In genomic region chr16:57462209-57462977, GRCh38 we compare ENCODE assay signal across 8 cellular contexts. TPM values are rescaled to one million over a fixed set of nuclear protein-coding genes. Genes with fewer than 3 reads are reported as not detected.
A peak's percentile ranks its signal among the peaks of the same experiment; 100 is the strongest.
DNase-seq lines count a peak whose midpoint lies in the region; ATAC-seq and TF ChIP-seq lines count a peak whose summit lies in the region.

POLR2C (plus strand) TSS chr16:57462679; CDS start chr16:57462725, 46 bp downstream.

- H4K20me1 ChIP-seq in fibroblast of lung (ENCODE audit: control insufficient read depth, extremely low read depth, insufficient read depth, low read length): no peaks in the 10 kb centered on the region

- ATAC-seq in GM21529 (IDR thresholded peaks at IDR 0.05; ENCODE audit: unreplicated experiment) (peak; percentile 88), natural killer cell (peak; percentile 97 to 98 (median 98))

- no peaks in the 10 kb centered on the region for H3K4me1 ChIP-seq in fibroblast of lung (ENCODE audit: control insufficient read depth, extremely low read depth, insufficient read depth, low read length)

- DNase-seq in DMS79 (lab: John Stamatoyannopoulos, UW) (peak; percentile 20), RKO (ENCODE audit: low spot score) (peak; percentile 88), fibroblast of lung (ENCODE audit: low read depth in 2 of 2) (peak; percentile 79 to 87), natural killer cell (peak; percentile 94)
- DNase-seq in activated T-helper 1 cell treated with anti-CD3 and anti-CD28 coated beads, Interleukin-12 subunit alpha, Interleukin-12 subunit beta, Interleukin-2, Interleukin-4 antibody, amounts not matched to agents 30 ng/mL and 10 ng/mL and 1 ng/mL, durations not matched to agents 14 hours and 24 hours and 36 hours (ENCODE audit: low spot score): peak; percentile 89
- peak; percentile 90 for DNase-seq in stimulated activated naive CD4-positive, alpha-beta T cell treated with Interleukin-2 at 50 U/mL for 16 hours (lab: John Stamatoyannopoulos, UW)

- peak within 1 kb of the TSS; percentile 83 for H2AFZ ChIP-seq in fibroblast of lung (ENCODE audit: low read length)

- H3K27ac ChIP-seq in fibroblast of lung (ENCODE audit: insufficient read depth, low read length): peak within 1 kb of the TSS; percentile 76

- H3K4me2 ChIP-seq in fibroblast of lung (ENCODE audit: extremely low read depth, insufficient read depth, low read length): peak within 1 kb of the TSS; percentile 97

- intact Hi-C loops in activated T-helper 1 cell treated with anti-CD3 and anti-CD28 coated beads, Interleukin-12 subunit alpha, Interleukin-12 subunit beta, Interleukin-2, Interleukin-4 antibody, amounts not matched to agents 30 ng/mL and 10 ng/mL and 1 ng/mL, durations not matched to agents 14 hours and 24 hours and 36 hours (cut with micrococcal nuclease): loop anchor here (1.0 to 5.0 kb wide), 9 partner anchors 13 to 540 kb away; partner anchors contain the start of genes CCDC102A, CIAPIN1, COQ9 and KATNB1
- intact Hi-C loops in natural killer cell (cut with micrococcal nuclease): loop anchor here (1.0 kb wide), 1 partner anchor 15 kb away; the partner anchor contains the start of genes CIAPIN1 and COQ9

- no peak for TF ChIP-seq EP300 in Ishikawa (IDR thresholded peaks at IDR 0.05; ENCODE audit: borderline replicate concordance)

- H3K4me3 Mint-ChIP-seq in activated T-helper 1 cell treated with anti-CD3 and anti-CD28 coated beads, Interleukin-12 subunit alpha, Interleukin-12 subunit beta, Interleukin-2, Interleukin-4 antibody, amounts not matched to agents 30 ng/mL and 10 ng/mL and 1 ng/mL, durations not matched to agents 14 hours and 24 hours and 36 hours: peak within 1 kb of the TSS; percentile 100
- peak within 1 kb of the TSS; percentile 100 for H3K4me3 Mint-ChIP-seq in natural killer cell

- H3K36me3 ChIP-seq in fibroblast of lung (ENCODE audit: control insufficient read depth, insufficient read depth, low read length): peaks cover 7% of the 10 kb centered on the region

- TF ChIP-seq CTCF in fibroblast of lung (conservative IDR thresholded peaks at IDR 0.05 in 1 of 2, IDR thresholded peaks at IDR 0.05 in 1 of 2; ENCODE audit: low read depth in 1 of 2, low read length in 2 of 2) (peak; percentile 70 to 93), natural killer cell (IDR thresholded peaks at IDR 0.05) (peak; percentile 94)

- H3K9ac ChIP-seq in fibroblast of lung (ENCODE audit: insufficient read depth, low read length): peak within 1 kb of the TSS; percentile 81

- H3K9me3 ChIP-seq in fibroblast of lung (ENCODE audit: control insufficient read depth, insufficient read depth, low read depth, low read length): no peaks in the 10 kb centered on the region

- H3K9me3 Mint-ChIP-seq in activated T-helper 1 cell treated with anti-CD3 and anti-CD28 coated beads, Interleukin-12 subunit alpha, Interleukin-12 subunit beta, Interleukin-2, Interleukin-4 antibody, amounts not matched to agents 30 ng/mL and 10 ng/mL and 1 ng/mL, durations not matched to agents 14 hours and 24 hours and 36 hours: no peaks in the 10 kb centered on the region
- no peaks in the 10 kb centered on the region for H3K9me3 Mint-ChIP-seq in natural killer cell

- H3K36me3 Mint-ChIP-seq in activated T-helper 1 cell treated with anti-CD3 and anti-CD28 coated beads, Interleukin-12 subunit alpha, Interleukin-12 subunit beta, Interleukin-2, Interleukin-4 antibody, amounts not matched to agents 30 ng/mL and 10 ng/mL and 1 ng/mL, durations not matched to agents 14 hours and 24 hours and 36 hours (ENCODE audit: low read depth): peaks cover 42% of the 10 kb centered on the region
- H3K36me3 Mint-ChIP-seq in natural killer cell: peaks cover 8% of the 10 kb centered on the region

- peak within 1 kb of the TSS; percentile 74 to 93 (median 84) for H3K4me3 ChIP-seq in fibroblast of lung (replicated peaks in 1 of 4; ENCODE audit: control extremely low read depth in 1 of 4, insufficient read depth in 1 of 4, low read depth in 3 of 4, low read length in 4 of 4)

- H3K4me1 Mint-ChIP-seq in activated T-helper 1 cell treated with anti-CD3 and anti-CD28 coated beads, Interleukin-12 subunit alpha, Interleukin-12 subunit beta, Interleukin-2, Interleukin-4 antibody, amounts not matched to agents 30 ng/mL and 10 ng/mL and 1 ng/mL, durations not matched to agents 14 hours and 24 hours and 36 hours (ENCODE audit: low read depth): peaks cover 43% of the 10 kb centered on the region
- peaks cover 32 to 33% of the 10 kb centered on the region in 2 donors for H3K4me1 Mint-ChIP-seq in natural killer cell

- H3K27me3 ChIP-seq in fibroblast of lung (ENCODE audit: control insufficient read depth, insufficient read depth, low read length): no peaks in the 10 kb centered on the region

- no peaks in the 10 kb centered on the region for H3K27me3 Mint-ChIP-seq in activated T-helper 1 cell treated with anti-CD3 and anti-CD28 coated beads, Interleukin-12 subunit alpha, Interleukin-12 subunit beta, Interleukin-2, Interleukin-4 antibody, amounts not matched to agents 30 ng/mL and 10 ng/mL and 1 ng/mL, durations not matched to agents 14 hours and 24 hours and 36 hours (ENCODE audit: insufficient read depth)
- H3K27me3 Mint-ChIP-seq in natural killer cell (ENCODE audit: low read depth in 2 of 2): no peaks in the 10 kb centered on the region

- no peak; the same call in 1 of the 2 replicates for TF ChIP-seq RAD21 in Ishikawa (IDR thresholded peaks at IDR 0.05; ENCODE audit: low read depth)

- H3K27ac Mint-ChIP-seq in activated T-helper 1 cell treated with anti-CD3 and anti-CD28 coated beads, Interleukin-12 subunit alpha, Interleukin-12 subunit beta, Interleukin-2, Interleukin-4 antibody, amounts not matched to agents 30 ng/mL and 10 ng/mL and 1 ng/mL, durations not matched to agents 14 hours and 24 hours and 36 hours: peak within 1 kb of the TSS; percentile 99
- H3K27ac Mint-ChIP-seq in natural killer cell: peak within 1 kb of the TSS; percentile 90 to 94

- peaks cover 24% of the 10 kb centered on the region for H3K79me2 ChIP-seq in fibroblast of lung (ENCODE audit: control insufficient read depth, insufficient read depth, low read length)

TF ChIP-seq in Ishikawa, 13 proteins besides CTCF, POLR2A, EP300 and RAD21:
- TF ChIP-seq EGR1 (IDR thresholded peaks at IDR 0.05) (no peak), CEBPB (IDR thresholded peaks at IDR 0.05) (no peak), TAF1 (IDR thresholded peaks at IDR 0.05; ENCODE audit: low read depth) (peak; percentile 96), YY1 (IDR thresholded peaks at IDR 0.05; ENCODE audit: low read depth) (peak; percentile 79), TEAD4 (IDR thresholded peaks at IDR 0.05) (no peak), REST (IDR thresholded peaks at IDR 0.05; ENCODE audit: low read depth) (no peak), TCF12 (IDR thresholded peaks at IDR 0.05; ENCODE audit: low read depth) (peak; percentile 38; the same call in 1 of the 2 replicates), FOXM1 (IDR thresholded peaks at IDR 0.05; ENCODE audit: borderline replicate concordance, low read depth) (no peak), CREB1 (IDR thresholded peaks at IDR 0.05; ENCODE audit: low read depth) (no peak), NFIC (IDR thresholded peaks at IDR 0.05) (no peak), ZBTB7A (IDR thresholded peaks at IDR 0.05; ENCODE audit: low read depth) (no peak)
- TF ChIP-seq, protein P1, sequence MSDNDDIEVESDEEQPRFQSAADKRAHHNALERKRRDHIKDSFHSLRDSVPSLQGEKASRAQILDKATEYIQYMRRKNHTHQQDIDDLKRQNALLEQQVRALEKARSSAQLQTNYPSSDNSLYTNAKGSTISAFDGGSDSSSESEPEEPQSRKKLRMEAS (IDR thresholded peaks at IDR 0.05): peak; percentile 73
- TF ChIP-seq, protein P2, sequence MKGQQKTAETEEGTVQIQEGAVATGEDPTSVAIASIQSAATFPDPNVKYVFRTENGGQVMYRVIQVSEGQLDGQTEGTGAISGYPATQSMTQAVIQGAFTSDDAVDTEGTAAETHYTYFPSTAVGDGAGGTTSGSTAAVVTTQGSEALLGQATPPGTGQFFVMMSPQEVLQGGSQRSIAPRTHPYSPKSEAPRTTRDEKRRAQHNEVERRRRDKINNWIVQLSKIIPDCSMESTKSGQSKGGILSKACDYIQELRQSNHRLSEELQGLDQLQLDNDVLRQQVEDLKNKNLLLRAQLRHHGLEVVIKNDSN (IDR thresholded peaks at IDR 0.05): no peak; the same call in 1 of the 2 replicates

RNA-seq across cellular contexts. Expression of gene POLR2C, which starts in this region (rescaled TPM):
- total RNA-seq in activated T-helper 1 cell treated with anti-CD3 and anti-CD28 coated beads, Interleukin-12 subunit alpha, Interleukin-12 subunit beta, Interleukin-2, Interleukin-4 antibody, amounts not matched to agents 30 ng/mL and 10 ng/mL and 1 ng/mL, durations not matched to agents 14 hours and 24 hours and 36 hours: 89.2 and 90.9 TPM in 2 replicates
- total RNA-seq in fibroblast of lung: 105 and 106 TPM in 2 replicates
- polyA plus RNA-seq in fibroblast of lung: 84.0 and 98.2 TPM in 2 replicates
- 64.1 and 81.6 TPM in 2 replicates for polyA plus RNA-seq in fibroblast of lung (2012)
- polyA minus RNA-seq in fibroblast of lung (ENCODE audit: low replicate concordance): 220 and 250 TPM in 2 replicates
- total RNA-seq in natural killer cell: 10 to 100 TPM; 55.4 to 71.2 (median 66.7) TPM

Comparison
In these comparisons a context has a peak if more than half of its experiments do, and no peak if none do; other contexts are left out.
1. Peak in every context shown above with its lines: DNase-seq, ATAC-seq, H3K4me3 ChIP-seq and H3K27ac ChIP-seq.
2. DNase-seq: peak in every context shown above with its lines; median percentile 94 in natural killer cell; 90 in stimulated activated naive CD4-positive, alpha-beta T cell treated with Interleukin-2 at 50 U/mL for 16 hours; 89 in activated T-helper 1 cell treated with anti-CD3 and anti-CD28 coated beads, Interleukin-12 subunit alpha, Interleukin-12 subunit beta, Interleukin-2, Interleukin-4 antibody, amounts not matched to agents 30 ng/mL and 10 ng/mL and 1 ng/mL, durations not matched to agents 14 hours and 24 hours and 36 hours; 88 in RKO; 83 in fibroblast of lung; 20 in DMS79.